In the genomic region with DNA sequence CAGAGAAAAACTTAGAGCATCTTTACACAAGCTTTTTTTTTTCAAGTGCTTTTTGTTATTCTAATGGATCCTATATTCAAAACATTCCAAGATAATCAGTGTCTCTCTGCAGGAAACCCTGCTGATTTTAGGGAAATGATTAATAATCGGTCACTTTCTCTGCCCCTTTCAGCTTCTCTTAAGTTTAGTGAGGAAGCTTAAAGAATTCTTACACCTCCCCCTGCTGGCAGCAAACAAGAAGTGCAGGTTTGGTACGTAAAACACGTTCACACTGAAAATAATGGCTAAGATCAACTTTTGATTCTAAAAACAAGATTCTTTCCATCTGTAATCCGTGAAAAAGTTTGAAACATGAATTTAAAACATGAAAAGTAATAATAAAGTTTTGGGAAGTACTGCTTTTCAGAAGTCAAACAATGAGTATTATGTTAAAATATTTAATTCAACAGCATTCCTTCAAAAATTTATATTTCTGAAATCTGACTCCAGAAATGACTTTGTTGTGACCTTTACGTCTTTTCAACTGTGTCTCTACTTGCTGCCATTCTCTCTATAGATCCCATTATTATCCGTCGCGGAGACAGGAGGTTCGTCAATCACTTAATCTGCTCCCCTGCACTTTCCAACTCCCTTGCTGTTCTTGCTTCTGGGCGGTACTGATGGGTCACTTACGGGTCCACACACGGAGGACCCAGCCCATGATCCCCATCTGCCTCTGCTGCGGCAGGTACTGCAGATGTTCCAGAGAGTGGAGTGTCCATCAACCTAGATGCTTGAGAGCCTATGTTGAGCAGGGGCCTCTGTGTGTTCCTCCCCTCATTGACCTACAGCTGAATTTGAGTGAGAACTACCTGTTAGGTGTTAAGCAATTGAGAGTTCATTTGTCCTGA, we compare ENCODE assay signal across 1 cellular context.
TF ChIP-seq lines count a peak whose summit lies in the region.

No MANE protein-coding gene starts in this region.

TF ChIP-seq in GM12878, 131 proteins besides CTCF, POLR2A, EP300 and RAD21:
- TF ChIP-seq, protein P1, sequence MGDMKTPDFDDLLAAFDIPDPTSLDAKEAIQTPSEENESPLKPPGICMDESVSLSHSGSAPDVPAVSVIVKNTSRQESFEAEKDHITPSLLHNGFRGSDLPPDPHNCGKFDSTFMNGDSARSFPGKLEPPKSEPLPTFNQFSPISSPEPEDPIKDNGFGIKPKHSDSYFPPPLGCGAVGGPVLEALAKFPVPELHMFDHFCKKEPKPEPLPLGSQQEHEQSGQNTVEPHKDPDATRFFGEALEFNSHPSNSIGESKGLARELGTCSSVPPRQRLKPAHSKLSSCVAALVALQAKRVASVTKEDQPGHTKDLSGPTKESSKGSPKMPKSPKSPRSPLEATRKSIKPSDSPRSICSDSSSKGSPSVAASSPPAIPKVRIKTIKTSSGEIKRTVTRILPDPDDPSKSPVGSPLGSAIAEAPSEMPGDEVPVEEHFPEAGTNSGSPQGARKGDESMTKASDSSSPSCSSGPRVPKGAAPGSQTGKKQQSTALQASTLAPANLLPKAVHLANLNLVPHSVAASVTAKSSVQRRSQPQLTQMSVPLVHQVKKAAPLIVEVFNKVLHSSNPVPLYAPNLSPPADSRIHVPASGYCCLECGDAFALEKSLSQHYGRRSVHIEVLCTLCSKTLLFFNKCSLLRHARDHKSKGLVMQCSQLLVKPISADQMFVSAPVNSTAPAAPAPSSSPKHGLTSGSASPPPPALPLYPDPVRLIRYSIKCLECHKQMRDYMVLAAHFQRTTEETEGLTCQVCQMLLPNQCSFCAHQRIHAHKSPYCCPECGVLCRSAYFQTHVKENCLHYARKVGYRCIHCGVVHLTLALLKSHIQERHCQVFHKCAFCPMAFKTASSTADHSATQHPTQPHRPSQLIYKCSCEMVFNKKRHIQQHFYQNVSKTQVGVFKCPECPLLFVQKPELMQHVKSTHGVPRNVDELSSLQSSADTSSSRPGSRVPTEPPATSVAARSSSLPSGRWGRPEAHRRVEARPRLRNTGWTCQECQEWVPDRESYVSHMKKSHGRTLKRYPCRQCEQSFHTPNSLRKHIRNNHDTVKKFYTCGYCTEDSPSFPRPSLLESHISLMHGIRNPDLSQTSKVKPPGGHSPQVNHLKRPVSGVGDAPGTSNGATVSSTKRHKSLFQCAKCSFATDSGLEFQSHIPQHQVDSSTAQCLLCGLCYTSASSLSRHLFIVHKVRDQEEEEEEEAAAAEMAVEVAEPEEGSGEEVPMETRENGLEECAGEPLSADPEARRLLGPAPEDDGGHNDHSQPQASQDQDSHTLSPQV (IDR thresholded peaks at IDR 0.05) = peak; percentile 14; the same call in 1 of the 2 replicates
- TF ChIP-seq NFXL1 (IDR thresholded peaks at IDR 0.05; ENCODE audit: borderline replicate concordance) = no peak
- TF ChIP-seq SMC3 (IDR thresholded peaks at IDR 0.05; ENCODE audit: borderline replicate concordance, low read length) = peak; percentile 95
- no peak for TF ChIP-seq FOXM1 (IDR thresholded peaks at IDR 0.05; ENCODE audit: low read depth, low read length)
- no peak for TF ChIP-seq CBX3 (IDR thresholded peaks at IDR 0.05; ENCODE audit: borderline replicate concordance, low read depth)
- no peak for TF ChIP-seq GATAD2B (conservative IDR thresholded peaks at IDR 0.05; ENCODE audit: low read depth)
- no peak for TF ChIP-seq TAF1 (IDR thresholded peaks at IDR 0.05; ENCODE audit: borderline replicate concordance, low read depth, low read length)
- TF ChIP-seq CBX5 (IDR thresholded peaks at IDR 0.05; ENCODE audit: low read depth) = no peak
- TF ChIP-seq RB1 (IDR thresholded peaks at IDR 0.05; ENCODE audit: borderline replicate concordance) = peak; percentile 37; the same call in 1 of the 2 replicates
